In genomic region chr9:89743216-89743575, GRCh38 we compare ENCODE assay signal across 8 cellular contexts.
DNase-seq lines count a peak whose midpoint lies in the region; ATAC-seq, FAIRE-seq and TF ChIP-seq lines count a peak whose summit lies in the region.
"Had no signal": no experiment of that assay in that cellular context is flagged by ENCODE, and none has a peak within 500 bp of the region (broad histone marks: within the 10 kb centered on the region; RNA-seq: fewer than 3 reads in every experiment).

No MANE protein-coding gene starts in this region.

- no peak overlapping the region for H3K4ac ChIP-seq in neuronal stem cell (ENCODE audit: low read length)

- H2BK12ac ChIP-seq in neuronal stem cell (ENCODE audit: low read length) = no peak overlapping the region

- peak; percentile 52 for ATAC-seq in GM19328 (IDR thresholded peaks at IDR 0.05; ENCODE audit: unreplicated experiment)
- peak; percentile 35 for ATAC-seq in HG02884 (IDR thresholded peaks at IDR 0.05; ENCODE audit: unreplicated experiment)

- H2BK15ac ChIP-seq in neuronal stem cell (ENCODE audit: low read length) = no peak overlapping the region

- H3K9ac ChIP-seq in neuronal stem cell (ENCODE audit: low read depth, low read length, poor library complexity) = peak overlapping the region; percentile 70
- H3K9ac ChIP-seq in GM23248 = no peak overlapping the region

- no peak overlapping the region for H4K91ac ChIP-seq in neuronal stem cell (ENCODE audit: low read depth, low read length, poor library complexity)

- H3F3A ChIP-seq in GM23248 (ENCODE audit: insufficient read depth) = no peaks in the 10 kb centered on the region

- no peak overlapping the region for H4K8ac ChIP-seq in neuronal stem cell (ENCODE audit: low read depth, low read length)

- H2BK120ac ChIP-seq in neuronal stem cell (ENCODE audit: low read depth, low read length) = peak overlapping the region; percentile 25

- H2AK5ac ChIP-seq in neuronal stem cell (ENCODE audit: low read depth, low read length) = peak overlapping the region; percentile 20

- no peak overlapping the region for H2BK5ac ChIP-seq in neuronal stem cell (ENCODE audit: low read length)

- H3K4me1 ChIP-seq in neuronal stem cell (ENCODE audit: control insufficient read depth in 2 of 2, insufficient read depth in 1 of 2, low read depth in 1 of 2, low read length in 2 of 2) (peaks cover 12% of the 10 kb centered on the region in 2 donors), GM23248 (ENCODE audit: insufficient read depth) (no peaks in the 10 kb centered on the region)

- H3K4me2 ChIP-seq in neuronal stem cell (ENCODE audit: insufficient read depth, low read length, poor library complexity, severe bottlenecking) (no peak overlapping the region), GM23248 (ENCODE audit: unreplicated experiment) (no peak overlapping the region)

- H3K36me3 ChIP-seq in neuronal stem cell (replicated peaks in 1 of 2; ENCODE audit: control insufficient read depth in 2 of 2, insufficient read depth in 2 of 2, low read length in 2 of 2) (no peaks in the 10 kb centered on the region), WERI-Rb-1 (no peaks in the 10 kb centered on the region), GM23248 (ENCODE audit: low read depth) (no peaks in the 10 kb centered on the region)

- H3K4me3 ChIP-seq in neuronal stem cell (ENCODE audit: low read length in 2 of 2) = no peak overlapping the region
- H3K4me3 ChIP-seq in WERI-Rb-1 (ENCODE audit: low read depth, low read length) = no peak overlapping the region
- H3K4me3 ChIP-seq in GM23248 = no peak overlapping the region

- H3K27ac ChIP-seq in VCaP (peak overlapping the region; percentile 48), neuronal stem cell (replicated peaks; ENCODE audit: low read length) (no peak overlapping the region), WERI-Rb-1 (no peak overlapping the region), GM23248 (no peak overlapping the region)

- H3K79me1 ChIP-seq in neuronal stem cell (ENCODE audit: low read depth, low read length) = no peaks in the 10 kb centered on the region

- no CpG with 5 or more reads among the region's 5 CpGs for WGBS in neuronal stem cell (ENCODE audit: extremely low coverage in 2 of 2, insufficient read length in 2 of 2, insufficient replicate concordance in 1 of 2), 2 donors
- WGBS in GM23248 (ENCODE audit: low coverage in 1 of 2, low lambda C conversion rate in 2 of 2, missing lambda C conversion rate in 2 of 2), 2 experiments = 60 to 61% methylated on average over 5 of the region's 5 CpGs

- H2AFZ ChIP-seq in neuronal stem cell (ENCODE audit: low read length) = peak overlapping the region; percentile 31
- H2AFZ ChIP-seq in GM23248 = no peak overlapping the region

- no peak overlapping the region for H3K14ac ChIP-seq in neuronal stem cell (ENCODE audit: low read length)

- H3K18ac ChIP-seq in neuronal stem cell (ENCODE audit: low read length) = no peak overlapping the region

- H3K79me2 ChIP-seq in GM23248 (ENCODE audit: insufficient read depth) = no peaks in the 10 kb centered on the region

- no peak for FAIRE-seq in D721Med (lab: Jason Lieb, UNC)

- H3K9me3 ChIP-seq in neuronal stem cell (replicated peaks in 1 of 2; ENCODE audit: control insufficient read depth in 2 of 2, insufficient read depth in 1 of 2, low read depth in 1 of 2, low read length in 2 of 2) (no peaks in the 10 kb centered on the region), WERI-Rb-1 (ENCODE audit: severe bottlenecking) (peaks cover 2% of the 10 kb centered on the region), GM23248 (ENCODE audit: low read depth) (no peaks in the 10 kb centered on the region)

- in situ Hi-C loops in GM23248 (cut with MboI) = no loop called here

- TF ChIP-seq CTCF in VCaP (conservative IDR thresholded peaks at IDR 0.05) = no peak
- TF ChIP-seq CTCF in WERI-Rb-1 (IDR thresholded peaks at IDR 0.05; ENCODE audit: low read depth, low read length) = no peak
- TF ChIP-seq CTCF in D721Med (IDR thresholded peaks at IDR 0.05; ENCODE audit: insufficient read depth, missing control alignments) = no peak

- no peaks in the 10 kb centered on the region for H4K20me1 ChIP-seq in GM23248 (ENCODE audit: insufficient read depth)

- no peaks in the 10 kb centered on the region for H3K9me2 ChIP-seq in GM23248 (ENCODE audit: insufficient read depth)

- no peak overlapping the region for H3K23ac ChIP-seq in neuronal stem cell (ENCODE audit: low read depth, low read length, poor library complexity)

- H3K27me3 ChIP-seq in neuronal stem cell (ENCODE audit: control insufficient read depth in 3 of 3, insufficient read depth in 3 of 3, low read depth in 1 of 3, low read length in 3 of 3) (peaks cover 0 to 7% (median 0%) of the 10 kb centered on the region in 3 experiments), WERI-Rb-1 (ENCODE audit: insufficient read depth, low read depth, severe bottlenecking) (no peaks in the 10 kb centered on the region), GM23248 (replicated peaks; ENCODE audit: insufficient read depth) (no peaks in the 10 kb centered on the region)

- no peak for DNase-seq in neuronal stem cell (ENCODE audit: low spot score)
- no peak for DNase-seq in WERI-Rb-1
- no peak for DNase-seq in D721Med (ENCODE audit: insufficient read length, low spot score)
- DNase-seq in GM23248 = no peak
- DNase-seq: amniotic stem cell had no signal
